ENCODE assay signal across 15 cellular contexts in the genomic region with DNA sequence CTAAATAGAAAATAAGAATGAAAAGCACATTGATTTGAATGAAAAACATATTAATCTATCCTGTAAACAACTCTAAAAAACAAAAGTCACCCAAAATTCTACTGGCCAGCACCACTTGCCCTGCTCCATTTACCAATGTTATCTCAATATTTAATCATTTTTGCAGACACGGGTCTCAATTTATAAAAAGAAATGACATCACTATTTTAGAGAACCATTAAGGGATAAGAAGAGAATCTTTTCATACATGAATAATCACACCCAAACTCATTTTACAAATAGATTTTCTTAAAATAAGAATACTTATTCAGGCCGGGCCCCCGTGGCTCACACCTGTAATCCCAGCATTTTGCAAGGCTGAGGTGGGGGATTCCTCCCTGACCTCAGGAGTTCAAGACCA. TPM values are rescaled to one million over a fixed set of nuclear protein-coding genes. Genes with fewer than 3 reads are reported as not detected.
DNase-seq lines count a peak whose midpoint lies in the region; ATAC-seq and TF ChIP-seq lines count a peak whose summit lies in the region.
"Had no signal": no experiment of that assay in that cellular context is flagged by ENCODE, and none has a peak within 500 bp of the region (broad histone marks: within the 10 kb centered on the region; RNA-seq: fewer than 3 reads in every experiment).

No MANE protein-coding gene starts in this region.

- H3K27ac ChIP-seq in DOHH2 (ENCODE audit: low read depth, low read length) (no peak overlapping the region), trophoblast cell (ENCODE audit: low read depth, low read length) (no peak overlapping the region), stomach (no peak overlapping the region)

- no peak overlapping the region for H2AFZ ChIP-seq in trophoblast cell (ENCODE audit: insufficient read depth, low read length, poor library complexity)

- no peak for TF ChIP-seq EP300 in stomach (IDR thresholded peaks at IDR 0.05)

- H3K18ac ChIP-seq in trophoblast cell (ENCODE audit: low read length), result no peak overlapping the region

- TF ChIP-seq CTCF in DOHH2 (IDR thresholded peaks at IDR 0.05; ENCODE audit: low read depth, low read length, poor library complexity, severe bottlenecking) (no peak), stomach (IDR thresholded peaks at IDR 0.05) (no peak)

- peaks cover 75% of the 10 kb centered on the region for H3K4me1 Mint-ChIP-seq in activated naive CD4-positive, alpha-beta T cell treated with anti-CD3 and anti-CD28 coated beads, Interleukin-2, amount 50 U/mL, for 24 hours
- H3K4me1 Mint-ChIP-seq in activated naive CD4-positive, alpha-beta T cell treated with anti-CD3 and anti-CD28 coated beads, Interleukin-2, amount 10 ng/mL, durations not matched to agents 7 days and 5 days, result peaks cover 78% of the 10 kb centered on the region
- H3K4me1 Mint-ChIP-seq in activated naive CD8-positive, alpha-beta T cell treated with anti-CD3 and anti-CD28 coated beads, Interleukin-2, amount 50 U/mL, for 24 hours, result peaks cover 80% of the 10 kb centered on the region

- CTCF ChIA-PET in activated naive CD4-positive, alpha-beta T cell treated with anti-CD3 and anti-CD28 coated beads, Interleukin-2, amount 10 ng/mL, durations not matched to agents 7 days and 5 days (lab: Charles Lee), result interaction anchor here (4.9 kb wide), 1 partner anchor 21 kb away, joined by 47 read pairs; the partner anchor contains the start of gene TYSND1

- H3K27me3 ChIP-seq in DOHH2 (ENCODE audit: control insufficient read depth, low read length) (no peaks in the 10 kb centered on the region), trophoblast cell (ENCODE audit: insufficient read depth, low read length) (no peaks in the 10 kb centered on the region), stomach (no peaks in the 10 kb centered on the region)

- H3K9me3 ChIP-seq in DOHH2 (ENCODE audit: control insufficient read depth, insufficient read depth, low read length) (no peaks in the 10 kb centered on the region), trophoblast cell (ENCODE audit: insufficient read depth, low read depth, low read length) (no peaks in the 10 kb centered on the region), stomach (no peaks in the 10 kb centered on the region)

- peak overlapping the region; percentile 80 for H3K4ac ChIP-seq in trophoblast cell (ENCODE audit: low read depth, low read length)

- no peak overlapping the region for H3K9ac ChIP-seq in trophoblast cell (ENCODE audit: low read length)

- H3K4me2 ChIP-seq in DOHH2 (ENCODE audit: low read length) (peak overlapping the region; percentile 98), trophoblast cell (ENCODE audit: low read length) (no peak overlapping the region)

- H3K27ac Mint-ChIP-seq in activated naive CD4-positive, alpha-beta T cell treated with anti-CD3 and anti-CD28 coated beads, Interleukin-2, amount 50 U/mL, for 24 hours, result peak overlapping the region; percentile 35
- no peak overlapping the region for H3K27ac Mint-ChIP-seq in activated naive CD4-positive, alpha-beta T cell treated with anti-CD3 and anti-CD28 coated beads, Interleukin-2, amount 10 ng/mL, durations not matched to agents 7 days and 5 days
- peak overlapping the region; percentile 33 for H3K27ac Mint-ChIP-seq in activated naive CD8-positive, alpha-beta T cell treated with anti-CD3 and anti-CD28 coated beads, Interleukin-2, amount 50 U/mL, for 24 hours

- H3K23ac ChIP-seq in trophoblast cell (ENCODE audit: low read length), result no peak overlapping the region

- intact Hi-C loops in stomach (cut with DNase I; ENCODE audit: low total_unique reads), result no loop called here

- H4K8ac ChIP-seq in trophoblast cell (ENCODE audit: low read depth, low read length), result no peak overlapping the region

- ATAC-seq in activated naive CD8-positive, alpha-beta T cell treated with anti-CD3 and anti-CD28 coated beads, Interleukin-2, amount 50 U/mL, for 24 hours, result no peak
- ATAC-seq: HCT116 had no signal

- peaks cover 38% of the 10 kb centered on the region for H4K20me1 ChIP-seq in DOHH2 (ENCODE audit: control insufficient read depth, insufficient read depth, low read depth, low read length)

- H3K4me1 ChIP-seq in DOHH2 (ENCODE audit: control insufficient read depth, low read length) (peaks cover 67% of the 10 kb centered on the region), trophoblast cell (ENCODE audit: control insufficient read depth in 1 of 2, insufficient read depth in 2 of 2, low read length in 2 of 2) (peaks cover 2 to 6% of the 10 kb centered on the region in 2 experiments), stomach (peaks cover 51 to 88% (median 69%) of the 10 kb centered on the region in 4 donors)

- H2BK120ac ChIP-seq in trophoblast cell (ENCODE audit: insufficient read depth, low read length, poor library complexity), result no peak overlapping the region

- H2BK12ac ChIP-seq in trophoblast cell (ENCODE audit: low read length), result no peak overlapping the region

- no peak overlapping the region for H4K12ac ChIP-seq in trophoblast cell (ENCODE audit: low read depth, low read length)

- H3K4me3 ChIP-seq in DOHH2 (ENCODE audit: low read length), result no peak overlapping the region
- no peak overlapping the region for H3K4me3 ChIP-seq in trophoblast cell (ENCODE audit: low read depth, low read length)
- no peak overlapping the region for H3K4me3 ChIP-seq in stomach

- H3K36me3 ChIP-seq in DOHH2 (ENCODE audit: control insufficient read depth, low read length), result peaks cover 67% of the 10 kb centered on the region
- peaks cover 2 to 3% of the 10 kb centered on the region in 2 experiments for H3K36me3 ChIP-seq in trophoblast cell (ENCODE audit: control insufficient read depth in 1 of 2, insufficient read depth in 2 of 2, low read length in 2 of 2)
- H3K36me3 ChIP-seq in stomach, result peaks cover 0 to 17% (median 13%) of the 10 kb centered on the region in 4 donors

- TF ChIP-seq POLR2A in stomach (IDR thresholded peaks at IDR 0.05), result no peak

- H3K79me2 ChIP-seq in DOHH2 (ENCODE audit: control insufficient read depth, low read length) (peaks cover 94% of the 10 kb centered on the region), trophoblast cell (ENCODE audit: control insufficient read depth, insufficient read depth, low read length, poor library complexity) (peaks cover 18% of the 10 kb centered on the region)

- H3F3A ChIP-seq in DOHH2 (ENCODE audit: control insufficient read depth, insufficient read depth), result peaks cover 1% of the 10 kb centered on the region

- no peak overlapping the region for H2AK5ac ChIP-seq in trophoblast cell (ENCODE audit: low read length)

- no peak overlapping the region for H3K14ac ChIP-seq in trophoblast cell (ENCODE audit: low read length)

- H4K91ac ChIP-seq in trophoblast cell (ENCODE audit: low read depth, low read length), result no peak overlapping the region

- peak overlapping the region; percentile 11 for H3K4me3 Mint-ChIP-seq in activated naive CD4-positive, alpha-beta T cell treated with anti-CD3 and anti-CD28 coated beads, Interleukin-2, amount 50 U/mL, for 24 hours
- no peak overlapping the region for H3K4me3 Mint-ChIP-seq in activated naive CD4-positive, alpha-beta T cell treated with anti-CD3 and anti-CD28 coated beads, Interleukin-2, amount 10 ng/mL, durations not matched to agents 7 days and 5 days
- no peak overlapping the region for H3K4me3 Mint-ChIP-seq in activated naive CD8-positive, alpha-beta T cell treated with anti-CD3 and anti-CD28 coated beads, Interleukin-2, amount 50 U/mL, for 24 hours

- H2BK5ac ChIP-seq in trophoblast cell (ENCODE audit: low read depth, low read length, poor library complexity), result no peak overlapping the region

- H3K36me3 Mint-ChIP-seq in activated naive CD4-positive, alpha-beta T cell treated with anti-CD3 and anti-CD28 coated beads, Interleukin-2, amount 50 U/mL, for 24 hours, result peaks cover 22% of the 10 kb centered on the region
- H3K36me3 Mint-ChIP-seq in activated naive CD4-positive, alpha-beta T cell treated with anti-CD3 and anti-CD28 coated beads, Interleukin-2, amount 10 ng/mL, durations not matched to agents 7 days and 5 days, result peaks cover 46% of the 10 kb centered on the region
- H3K36me3 Mint-ChIP-seq in activated naive CD8-positive, alpha-beta T cell treated with anti-CD3 and anti-CD28 coated beads, Interleukin-2, amount 50 U/mL, for 24 hours (ENCODE audit: low read depth), result peaks cover 47% of the 10 kb centered on the region

- H3K9me2 ChIP-seq in DOHH2 (replicated peaks; ENCODE audit: control insufficient read depth, low read length), result no peaks in the 10 kb centered on the region

- no peaks in the 10 kb centered on the region for H3K9me3 Mint-ChIP-seq in activated naive CD4-positive, alpha-beta T cell treated with anti-CD3 and anti-CD28 coated beads, Interleukin-2, amount 50 U/mL, for 24 hours
- peaks cover 3% of the 10 kb centered on the region for H3K9me3 Mint-ChIP-seq in activated naive CD4-positive, alpha-beta T cell treated with anti-CD3 and anti-CD28 coated beads, Interleukin-2, amount 10 ng/mL, durations not matched to agents 7 days and 5 days
- H3K9me3 Mint-ChIP-seq in activated naive CD8-positive, alpha-beta T cell treated with anti-CD3 and anti-CD28 coated beads, Interleukin-2, amount 50 U/mL, for 24 hours, result no peaks in the 10 kb centered on the region

- H3K27me3 Mint-ChIP-seq in activated naive CD4-positive, alpha-beta T cell treated with anti-CD3 and anti-CD28 coated beads, Interleukin-2, amount 50 U/mL, for 24 hours, result no peaks in the 10 kb centered on the region
- H3K27me3 Mint-ChIP-seq in activated naive CD4-positive, alpha-beta T cell treated with anti-CD3 and anti-CD28 coated beads, Interleukin-2, amount 10 ng/mL, durations not matched to agents 7 days and 5 days, result no peaks in the 10 kb centered on the region
- H3K27me3 Mint-ChIP-seq in activated naive CD8-positive, alpha-beta T cell treated with anti-CD3 and anti-CD28 coated beads, Interleukin-2, amount 50 U/mL, for 24 hours, result no peaks in the 10 kb centered on the region

- WGBS in trophoblast cell (ENCODE audit: extremely low coverage, insufficient coverage, insufficient read length), result no CpG with 5 or more reads among the region's 3 CpGs
- WGBS in stomach, 5 donors, result 61 to 78% (median 70%) methylated on average over 3 of the region's 3 CpGs

- DNase-seq in activated naive CD4-positive, alpha-beta T cell treated with anti-CD3 and anti-CD28 coated beads, Interleukin-2, amount 10 ng/mL, durations not matched to agents 7 days and 5 days, result no peak
- no peak for DNase-seq in activated naive CD8-positive, alpha-beta T cell treated with anti-CD3 and anti-CD28 coated beads, Interleukin-2, amount 50 U/mL, for 24 hours
- DNase-seq in trophoblast cell (no peak), NCI-H1092 (lab: John Stamatoyannopoulos, UW) (no peak), germinal center (ENCODE audit: low spot score) (no peak), stomach (no peak)
- DNase-seq: AML-193, DMS153, NCI-H146, NCI-H226, NCI-H526, RPMI8226 had no signal

- H3K79me1 ChIP-seq in trophoblast cell (ENCODE audit: low read length), result peaks cover 8% of the 10 kb centered on the region

RNA-seq across cellular contexts. Expression of gene SAR1A, which starts 3.9 kb away (rescaled TPM):
- polyA plus RNA-seq in trophoblast cell (2013), result 131 and 137 TPM in 2 replicates
- total RNA-seq in stomach, result 100 to 1,000 TPM in 1 of 5 donors, 10 to 100 TPM in 3, 1 to 10 TPM in 1; 8.7 to 178 (median 48.0) TPM
- polyA plus RNA-seq in stomach, result 10 to 100 TPM; 23.2 to 31.0 (median 30.0) TPM

RNA-seq across cellular contexts. Expression of gene TYSND1, which starts 19.9 kb away (rescaled TPM):
- 3.7 TPM in 2 replicates for polyA plus RNA-seq in trophoblast cell (2013)
- 10 to 100 TPM in 1 of 5 donors, 1 to 10 TPM in 4; 1.2 to 79.4 (median 3.9) TPM for total RNA-seq in stomach
- 10 to 100 TPM in 1 of 3 donors, 1 to 10 TPM in 2; 4.8 to 16.3 (median 5.5) TPM for polyA plus RNA-seq in stomach

RNA-seq across cellular contexts. Expression of gene AIFM2, which starts 33.8 kb away (rescaled TPM):
- polyA plus RNA-seq in trophoblast cell (2013), result 1.2 and 1.3 TPM in 2 replicates
- total RNA-seq in stomach, result 10 to 100 TPM in 1 of 5 donors, 1 to 10 TPM in 4; 4.5 to 12.9 (median 5.8) TPM
- polyA plus RNA-seq in stomach, result 10 to 100 TPM in 2 of 3 donors, 1 to 10 TPM in 1; 6.3 to 14.5 (median 10.6) TPM
